Comparison of ENCODE assay signal across 1 cellular context in the genomic region with DNA sequence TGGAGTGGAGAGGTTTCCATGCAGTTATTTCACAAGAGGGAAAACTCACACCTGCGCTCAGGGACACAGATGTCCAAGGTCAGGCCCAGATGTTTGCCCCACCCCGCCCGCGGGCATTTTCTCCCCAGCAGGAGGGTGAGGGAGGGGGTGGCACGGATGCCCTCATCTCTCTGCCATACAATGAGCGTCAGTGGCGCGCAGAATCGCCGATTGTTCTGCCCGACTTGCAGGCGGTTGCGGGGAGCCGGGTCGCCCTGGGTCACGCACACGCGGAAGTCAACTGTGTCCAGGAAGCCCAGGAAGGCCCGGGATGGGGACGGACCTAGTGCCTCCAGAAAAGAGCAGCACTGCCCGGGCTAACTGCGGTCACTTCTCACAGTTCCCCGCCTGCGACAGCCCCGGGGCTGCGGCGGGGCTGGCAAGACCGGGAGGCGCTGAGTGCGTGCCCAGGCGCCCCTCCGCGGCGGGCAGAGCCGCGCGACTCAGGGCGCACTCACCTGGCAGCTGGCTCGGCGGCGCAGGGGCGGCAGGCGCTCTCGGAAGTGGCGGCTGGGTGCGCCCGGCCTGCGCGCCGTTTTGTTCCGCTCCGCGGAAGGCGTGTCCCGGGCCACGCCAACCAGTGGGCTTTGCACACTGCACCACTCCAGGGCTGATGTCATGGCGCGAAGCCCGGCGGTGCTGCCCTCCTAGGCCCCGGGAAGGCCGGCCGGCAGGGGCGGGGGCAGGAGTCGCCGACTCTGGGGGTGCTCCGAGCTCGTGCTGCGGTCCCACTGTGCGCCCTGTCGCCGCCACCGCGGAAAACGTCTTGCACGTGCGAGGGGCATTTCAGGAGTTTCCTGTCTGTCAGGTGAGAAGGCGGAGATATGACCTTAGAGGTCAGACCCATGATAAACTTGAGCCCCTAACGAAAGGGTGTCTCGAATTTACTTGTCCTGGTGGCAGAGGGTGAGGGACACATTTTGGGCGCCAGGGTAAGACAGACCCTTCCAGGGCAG.
TF ChIP-seq lines count a peak whose summit lies in the region.

A gene (minus strand): TSS at position 551 of the 995 bp plus-strand sequence. CDS start 10,820 bp downstream, outside the sequence.

TF ChIP-seq in IMR-90, 13 proteins besides CTCF, POLR2A, EP300 and RAD21 (continued from another document):
- TF ChIP-seq, protein P1, sequence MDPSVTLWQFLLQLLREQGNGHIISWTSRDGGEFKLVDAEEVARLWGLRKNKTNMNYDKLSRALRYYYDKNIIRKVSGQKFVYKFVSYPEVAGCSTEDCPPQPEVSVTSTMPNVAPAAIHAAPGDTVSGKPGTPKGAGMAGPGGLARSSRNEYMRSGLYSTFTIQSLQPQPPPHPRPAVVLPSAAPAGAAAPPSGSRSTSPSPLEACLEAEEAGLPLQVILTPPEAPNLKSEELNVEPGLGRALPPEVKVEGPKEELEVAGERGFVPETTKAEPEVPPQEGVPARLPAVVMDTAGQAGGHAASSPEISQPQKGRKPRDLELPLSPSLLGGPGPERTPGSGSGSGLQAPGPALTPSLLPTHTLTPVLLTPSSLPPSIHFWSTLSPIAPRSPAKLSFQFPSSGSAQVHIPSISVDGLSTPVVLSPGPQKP (IDR thresholded peaks at IDR 0.05; ENCODE audit: borderline replicate concordance, low read depth, low read length): no peak
- TF ChIP-seq SMC3 (IDR thresholded peaks at IDR 0.05; ENCODE audit: low read depth, low read length): 0 out of 2 replicates have a peak, but pooled peaks have one; percentile 10
- TF ChIP-seq NFE2L2 (IDR thresholded peaks at IDR 0.05; ENCODE audit: low read depth, low read length): no peak
